ENCODE assay signal across 16 cellular contexts in the genomic region with DNA sequence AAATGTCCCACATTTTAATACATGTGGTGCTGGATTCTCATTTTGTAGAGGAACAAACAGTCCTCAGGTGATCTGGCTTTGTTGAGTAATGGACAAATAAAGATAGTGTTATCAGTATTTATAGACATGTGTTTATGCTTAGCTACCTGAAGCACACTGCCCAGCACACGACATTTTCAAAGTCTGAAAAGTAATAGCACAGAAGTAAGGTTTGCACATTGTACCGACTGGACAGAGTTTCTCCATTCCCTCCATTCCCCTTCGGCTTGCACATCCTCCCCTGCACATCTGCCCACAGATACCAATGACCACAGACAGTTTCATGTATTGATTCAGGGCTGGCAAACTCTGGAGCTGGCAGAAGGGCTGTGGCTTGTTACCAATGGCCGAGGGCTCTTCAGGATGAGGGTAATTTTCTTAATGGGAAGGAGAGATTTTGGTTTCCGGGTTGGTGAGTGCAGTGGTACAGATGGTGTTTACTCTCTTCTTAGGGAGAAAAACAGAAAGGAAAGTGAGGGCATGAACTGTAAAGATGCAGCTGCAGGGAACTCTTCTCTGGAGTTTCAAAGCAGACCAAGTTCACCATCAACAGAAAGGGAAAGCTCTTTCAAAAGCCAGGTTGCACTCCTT. TPM values are rescaled to one million over a fixed set of nuclear protein-coding genes. Genes with fewer than 3 reads are reported as not detected.
A peak's percentile ranks its signal among the peaks of the same experiment; 100 is the strongest.
DNase-seq lines count a peak whose midpoint lies in the region; TF ChIP-seq lines count a peak whose summit lies in the region.
"Had no signal": no experiment of that assay in that cellular context is flagged by ENCODE, and none has a peak within 500 bp of the region (broad histone marks: within the 10 kb centered on the region; RNA-seq: fewer than 3 reads in every experiment).

No MANE protein-coding gene starts in this region.

- H3K9ac ChIP-seq in endodermal cell (ENCODE audit: extremely low read depth, low read length, poor library complexity, severe bottlenecking): no peak overlapping the region

- no peak for TF ChIP-seq POLR2A in prostate gland (IDR thresholded peaks at IDR 0.05)

- no peak for TF ChIP-seq CTCF in endodermal cell (conservative IDR thresholded peaks at IDR 0.05)
- TF ChIP-seq CTCF in prostate gland (IDR thresholded peaks at IDR 0.05): no peak

- 63 to 100% methylated on average over 1 to 5 of the region's 5 CpGs for WGBS in endodermal cell (ENCODE audit: insufficient coverage in 1 of 2, insufficient read length in 1 of 2), 2 experiments
- 47% methylated on average over 4 of the region's 5 CpGs for WGBS in prostate gland

- H3K27me3 Mint-ChIP-seq in endodermal cell (ENCODE audit: insufficient read depth): peaks cover 3% of the 10 kb centered on the region

- H3K4me1 ChIP-seq in endodermal cell (ENCODE audit: control insufficient read depth, insufficient read depth, low read length): no peaks in the 10 kb centered on the region
- H3K4me1 ChIP-seq in prostate gland (replicated peaks): no peaks in the 10 kb centered on the region
- H3K4me1 ChIP-seq: tibial nerve had no signal

- DNase-seq in DMS53 (lab: John Stamatoyannopoulos, UW): peak; percentile 11
- no peak for DNase-seq in DMS53 treated with DMSO at 0.1 percent for 48 hours (lab: John Stamatoyannopoulos, UW; ENCODE audit: unreplicated experiment)
- peak; percentile 18 for DNase-seq in NCI-H510A treated with DMSO at 0.1 percent for 48 hours (lab: John Stamatoyannopoulos, UW)
- no peak for DNase-seq in endodermal cell
- peak; percentile 8 for DNase-seq in prostate gland (ENCODE audit: low spot score)
- no peak for DNase-seq in A172 (ENCODE audit: low spot score)
- DNase-seq in stimulated activated CD4-positive, alpha-beta T cell treated with anti-CD3 and anti-CD28 coated beads, Interleukin-4, amount 100 ng/mL, for 1 hour: no peak
- no peak for DNase-seq in stimulated activated naive CD4-positive, alpha-beta T cell treated with Interleukin-2 at 50 U/mL for 16 hours (lab: John Stamatoyannopoulos, UW)
- DNase-seq: activated CD4-positive, alpha-beta T cell treated with anti-CD3 and anti-CD28 coated beads, Interleukin-2, amount 50 U/mL, for 4 hours; anterior cingulate cortex; left ventricle myocardium superior; stimulated activated CD4-positive, alpha-beta T cell treated with anti-CD3 and anti-CD28 coated beads, Interleukin-12 subunit alpha, Interleukin-12 subunit beta, amount 100 ng/mL, for 4 hours had no signal

- H3K4me1 Mint-ChIP-seq in endodermal cell: peaks cover 36% of the 10 kb centered on the region

- H3K36me3 ChIP-seq in endodermal cell (ENCODE audit: control insufficient read depth, insufficient read depth, low read length) (no peaks in the 10 kb centered on the region), prostate gland (no peaks in the 10 kb centered on the region)
- H3K36me3 ChIP-seq: tibial nerve had no signal

- H3K27ac ChIP-seq in endodermal cell (ENCODE audit: low read depth, low read length) (no peak overlapping the region), prostate gland (peak overlapping the region in 1 of 2 donors; percentile 27)
- H3K27ac ChIP-seq: tibial nerve had no signal

- H3K4me3 ChIP-seq in endodermal cell (ENCODE audit: low read length) (peak overlapping the region; percentile 77), prostate gland (no peak overlapping the region)
- H3K4me3 ChIP-seq: tibial nerve had no signal

- H3K36me3 Mint-ChIP-seq in endodermal cell (ENCODE audit: low read depth): peaks cover 11% of the 10 kb centered on the region

- intact Hi-C loops in prostate gland (cut with DNase I): no loop called here

- H3K9me3 ChIP-seq in endodermal cell (ENCODE audit: control insufficient read depth, low read length) (peaks cover 7% of the 10 kb centered on the region), prostate gland (no peaks in the 10 kb centered on the region)
- H3K9me3 ChIP-seq: tibial nerve had no signal

- H3K9me3 Mint-ChIP-seq in endodermal cell: peaks cover 10% of the 10 kb centered on the region
- H3K9me3 Mint-ChIP-seq: activated T-helper 2 cell treated with anti-CD3 and anti-CD28 coated beads, Interferon-gamma antibody, Interleukin-2, Interleukin-4, amounts not matched to agents 10 μg/mL and 5 μg/mL and 100 μg/mL, durations not matched to agents 14 hours and 24 hours and 36 hours had no signal

- no peak overlapping the region for H3K27ac Mint-ChIP-seq in endodermal cell
- H3K27ac Mint-ChIP-seq: activated T-helper 2 cell treated with anti-CD3 and anti-CD28 coated beads, Interferon-gamma antibody, Interleukin-2, Interleukin-4, amounts not matched to agents 10 μg/mL and 5 μg/mL and 100 μg/mL, durations not matched to agents 14 hours and 24 hours and 36 hours had no signal

- H3K27me3 ChIP-seq in endodermal cell (ENCODE audit: control insufficient read depth, insufficient read depth, low read length, poor library complexity, severe bottlenecking): no peaks in the 10 kb centered on the region
- H3K27me3 ChIP-seq in prostate gland (replicated peaks; ENCODE audit: insufficient read depth): no peaks in the 10 kb centered on the region

- peak overlapping the region; percentile 55 for H3K4me3 Mint-ChIP-seq in endodermal cell
- H3K4me3 Mint-ChIP-seq: neural crest cell had no signal

RNA-seq across cellular contexts. Expression of a gene that starts 2.3 kb away (rescaled TPM):
- total RNA-seq in endodermal cell: 10 to 100 TPM; 20.8 to 63.1 TPM
- 2.9 TPM for polyA plus RNA-seq in endodermal cell (2013, experiment 1 of 2)
- polyA plus RNA-seq in endodermal cell (2013, experiment 2 of 2): 3.6 TPM
- 1 to 10 TPM in 1 of 2 donors, not detected in 1; 1.0 TPM for total RNA-seq in prostate gland
- total RNA-seq in A172 (2014; rRNA removed; shearing (Covaris generic)): 0.69 and 1.2 TPM in 2 replicates
- total RNA-seq: activated T-helper 2 cell treated with anti-CD3 and anti-CD28 coated beads, Interferon-gamma antibody, Interleukin-2, Interleukin-4, amounts not matched to agents 10 μg/mL and 5 μg/mL and 100 μg/mL, durations not matched to agents 14 hours and 24 hours and 36 hours; T-helper 1 cell treated with Interleukin-12 subunit alpha and Interleukin-12 subunit beta and Interleukin-4 antibody, amounts not matched to agents 30 ng/mL and 1 ng/mL, for 36 hours; tibial nerve had no signal

RNA-seq across cellular contexts. Expression of a gene that starts 41.6 kb away (rescaled TPM):
- total RNA-seq in endodermal cell: under 1 TPM; 0.33 to 0.44 TPM
- not detected for polyA plus RNA-seq in endodermal cell (2013, experiment 1 of 2)
- not detected for polyA plus RNA-seq in endodermal cell (2013, experiment 2 of 2)
- 1 to 10 TPM in 1 of 2 donors, under 1 TPM in 1; 0.62 to 1.1 TPM for total RNA-seq in prostate gland
- total RNA-seq in A172 (2014; rRNA removed; shearing (Covaris generic)): 0.55 TPM in 1 of 2 replicates, not detected in the other
- total RNA-seq: activated T-helper 2 cell treated with anti-CD3 and anti-CD28 coated beads, Interferon-gamma antibody, Interleukin-2, Interleukin-4, amounts not matched to agents 10 μg/mL and 5 μg/mL and 100 μg/mL, durations not matched to agents 14 hours and 24 hours and 36 hours; left ventricle myocardium superior; neural crest cell; T-helper 1 cell treated with Interleukin-12 subunit alpha and Interleukin-12 subunit beta and Interleukin-4 antibody, amounts not matched to agents 30 ng/mL and 1 ng/mL, for 36 hours; tibial nerve had no signal

Comparison
In these comparisons a context has a peak if more than half of its experiments do, and no peak if none do; other contexts are left out.
1. DNase-seq: peak in DMS53 (single experiment), NCI-H510A treated with DMSO at 0.1 percent for 48 hours (single experiment) and prostate gland (single experiment); none in DMS53 treated with DMSO at 0.1 percent for 48 hours (single experiment), endodermal cell (single experiment), A172 (single experiment), stimulated activated CD4-positive, alpha-beta T cell treated with anti-CD3 and anti-CD28 coated beads, Interleukin-4, amount 100 ng/mL, for 1 hour (single experiment) and stimulated activated naive CD4-positive, alpha-beta T cell treated with Interleukin-2 at 50 U/mL for 16 hours (single experiment).